8 cellular contexts compared by ENCODE assay signal in genomic region chr10:74419491-74420466, GRCh38.
DNase-seq lines count a peak whose midpoint lies in the region; ATAC-seq and TF ChIP-seq lines count a peak whose summit lies in the region.

No MANE protein-coding gene starts in this region.

- CTCF ChIA-PET in activated CD4-positive, alpha-beta T cell treated with anti-CD3 and anti-CD28 coated beads, Interleukin-2, amount 10 ng/mL, durations not matched to agents 7 days and 5 days (lab: Charles Lee): interaction anchor here (0.7 to 1.3 kb wide), 2 partner anchors 15 to 24 kb away, joined by 3 to 4 read pairs; no protein-coding TSS in a partner anchor

- H3K36me3 Mint-ChIP-seq in activated CD4-positive, alpha-beta T cell treated with anti-CD3 and anti-CD28 coated beads, Interleukin-2, amount 10 ng/mL, durations not matched to agents 7 days and 5 days (ENCODE audit: low read depth): peaks cover 2% of the 10 kb centered on the region
- peaks cover 18% of the 10 kb centered on the region for H3K36me3 Mint-ChIP-seq in glutamatergic neuron (ENCODE audit: unreplicated experiment)

- TF ChIP-seq CTCF in glutamatergic neuron (IDR thresholded peaks at IDR 0.05; ENCODE audit: partially characterized antibody, unreplicated experiment): peak; percentile 80

- no peaks in the 10 kb centered on the region for H3K27me3 Mint-ChIP-seq in activated CD4-positive, alpha-beta T cell treated with anti-CD3 and anti-CD28 coated beads, Interleukin-2, amount 10 ng/mL, durations not matched to agents 7 days and 5 days
- H3K27me3 Mint-ChIP-seq in glutamatergic neuron (ENCODE audit: unreplicated experiment): peaks cover 12% of the 10 kb centered on the region

- ATAC-seq in GM19351 (IDR thresholded peaks at IDR 0.05; ENCODE audit: unreplicated experiment) (no peak), left ventricle myocardium superior (no peak)

- peaks cover 2% of the 10 kb centered on the region for H3K9me3 Mint-ChIP-seq in activated CD4-positive, alpha-beta T cell treated with anti-CD3 and anti-CD28 coated beads, Interleukin-2, amount 10 ng/mL, durations not matched to agents 7 days and 5 days
- peaks cover 13% of the 10 kb centered on the region for H3K9me3 Mint-ChIP-seq in glutamatergic neuron (ENCODE audit: unreplicated experiment)

- POLR2A ChIA-PET in activated CD4-positive, alpha-beta T cell treated with anti-CD3 and anti-CD28 coated beads, Interleukin-2, amount 10 ng/mL, durations not matched to agents 7 days and 5 days (lab: Charles Lee): no interaction called here

- peaks cover 8% of the 10 kb centered on the region for H3K4me1 Mint-ChIP-seq in activated CD4-positive, alpha-beta T cell treated with anti-CD3 and anti-CD28 coated beads, Interleukin-2, amount 10 ng/mL, durations not matched to agents 7 days and 5 days
- H3K4me1 Mint-ChIP-seq in glutamatergic neuron (ENCODE audit: low read depth, unreplicated experiment): peaks cover 44% of the 10 kb centered on the region

- intact Hi-C loops in left ventricle myocardium superior (cut with micrococcal nuclease): no loop called here

- no peak overlapping the region for H3K27ac Mint-ChIP-seq in activated CD4-positive, alpha-beta T cell treated with anti-CD3 and anti-CD28 coated beads, Interleukin-2, amount 10 ng/mL, durations not matched to agents 7 days and 5 days
- H3K27ac Mint-ChIP-seq in glutamatergic neuron (ENCODE audit: unreplicated experiment): peak overlapping the region; percentile 100

- H3K4me3 Mint-ChIP-seq in activated CD4-positive, alpha-beta T cell treated with anti-CD3 and anti-CD28 coated beads, Interleukin-2, amount 10 ng/mL, durations not matched to agents 7 days and 5 days: no peak overlapping the region
- H3K4me3 Mint-ChIP-seq in glutamatergic neuron (ENCODE audit: unreplicated experiment): peak overlapping the region; percentile 71

- peak; percentile 16 for DNase-seq in NCI-H2107 treated with DMSO at 0.1 percent for 48 hours (lab: John Stamatoyannopoulos, UW; ENCODE audit: unreplicated experiment)
- DNase-seq in NCI-H2107 (lab: John Stamatoyannopoulos, UW): no peak
- DNase-seq in NCI-H1092 treated with DMSO at 0.1 percent for 48 hours (lab: John Stamatoyannopoulos, UW): peak; percentile 40
- peak; percentile 58 for DNase-seq in activated CD4-positive, alpha-beta T cell treated with anti-CD3 and anti-CD28 coated beads, Interleukin-2, amount 10 ng/mL, durations not matched to agents 7 days and 5 days
- peak; percentile 17 for DNase-seq in glutamatergic neuron
- peak; percentile 20 for DNase-seq in stimulated activated CD8-positive, alpha-beta memory T cell treated with anti-CD3 and anti-CD28 coated beads, Interleukin-12 subunit alpha, Interleukin-12 subunit beta, amount 100 ng/mL, for 1 hour (ENCODE audit: low read depth)
- DNase-seq in left ventricle myocardium superior: no peak

Comparison
In these comparisons a context has a peak if more than half of its experiments do, and no peak if none do; other contexts are left out.
1. DNase-seq: peak in NCI-H2107 treated with DMSO at 0.1 percent for 48 hours (single experiment), NCI-H1092 treated with DMSO at 0.1 percent for 48 hours (single experiment), activated CD4-positive, alpha-beta T cell treated with anti-CD3 and anti-CD28 coated beads, Interleukin-2, amount 10 ng/mL, durations not matched to agents 7 days and 5 days (single experiment), glutamatergic neuron (single experiment) and stimulated activated CD8-positive, alpha-beta memory T cell treated with anti-CD3 and anti-CD28 coated beads, Interleukin-12 subunit alpha, Interleukin-12 subunit beta, amount 100 ng/mL, for 1 hour (single experiment); none in NCI-H2107 (single experiment) and left ventricle myocardium superior (single experiment).